Comparison of ENCODE assay signal across 10 cellular contexts in the genomic region with DNA sequence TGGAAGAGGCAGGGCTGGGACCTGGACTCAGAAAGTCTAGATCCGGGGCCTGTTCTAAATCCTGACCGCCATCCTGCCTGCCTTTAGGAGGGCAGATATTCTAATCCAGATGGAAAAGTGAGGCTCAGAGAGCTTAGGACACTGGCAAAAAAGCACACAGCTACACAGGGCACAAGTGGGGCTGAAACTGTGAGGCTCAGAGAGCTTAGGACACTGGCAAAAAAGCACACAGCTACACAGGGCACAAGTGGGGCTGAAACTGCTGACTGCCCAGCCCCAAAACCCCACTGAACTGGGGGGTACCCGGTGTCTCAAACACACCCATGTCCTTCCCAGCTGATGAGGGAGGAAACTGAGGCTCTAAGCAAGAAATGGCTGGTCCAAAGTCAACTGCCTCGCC. TPM values are rescaled to one million over a fixed set of nuclear protein-coding genes. Genes with fewer than 3 reads are reported as not detected.
A peak's percentile ranks its signal among the peaks of the same experiment; 100 is the strongest.
DNase-seq lines count a peak whose midpoint lies in the region; ATAC-seq, FAIRE-seq and TF ChIP-seq lines count a peak whose summit lies in the region.
"Had no signal": no experiment of that assay in that cellular context is flagged by ENCODE, and none has a peak within 500 bp of the region (broad histone marks: within the 10 kb centered on the region; RNA-seq: fewer than 3 reads in every experiment).

No MANE protein-coding gene starts in this region.

- no peak for ATAC-seq in natural killer cell

- TF ChIP-seq CTCF in 22Rv1 (IDR thresholded peaks at IDR 0.05) (no peak), colonic mucosa (IDR thresholded peaks at IDR 0.05) (no peak), natural killer cell (IDR thresholded peaks at IDR 0.05) (no peak)

- FAIRE-seq in urothelium cell line (lab: Jason Lieb, UNC) = no peak

- H3K27ac Mint-ChIP-seq in natural killer cell = no peak overlapping the region

- intact Hi-C loops in colonic mucosa (cut with DNase I) (no loop called here), natural killer cell (cut with micrococcal nuclease) (loop anchor here (5.0 kb wide), 1 partner anchor 388 kb away; the partner anchor contains the start of gene RPL13A)

- H3K27me3 ChIP-seq in HUES6 (ENCODE audit: control insufficient read depth, insufficient read depth, low read length) (no peaks in the 10 kb centered on the region), colonic mucosa (no peaks in the 10 kb centered on the region), mucosa of stomach (ENCODE audit: control insufficient read depth, insufficient read depth, low read length) (no peaks in the 10 kb centered on the region)

- H3K27ac ChIP-seq in 22Rv1 (peak overlapping the region; percentile 97), HUES6 (ENCODE audit: low read depth, low read length) (peak overlapping the region; percentile 89; the same call in 1 of the 2 replicates), colonic mucosa (no peak overlapping the region)

- H3K9ac ChIP-seq in HUES6 (ENCODE audit: low read length) = peak overlapping the region; percentile 91
- H3K9ac ChIP-seq in colonic mucosa (ENCODE audit: low read depth in 2 of 2, low read length in 2 of 2) = peak overlapping the region in 1 of 2 donors; percentile 99
- peak overlapping the region; percentile 91 for H3K9ac ChIP-seq in mucosa of stomach (ENCODE audit: low read length)

- no peak for DNase-seq in colonic mucosa
- no peak for DNase-seq in SIG-M5 (lab: John Stamatoyannopoulos, UW)
- DNase-seq in RKO (ENCODE audit: low spot score) = no peak
- DNase-seq in urothelium cell line (ENCODE audit: low spot score) = no peak
- no peak for DNase-seq in natural killer cell
- DNase-seq: activated CD4-positive, alpha-beta T cell treated with anti-CD3 and anti-CD28 coated beads, Interleukin-2, amount 50 U/mL, for 4 hours; dermis blood vessel endothelial cell had no signal

- peaks cover 22 to 33% of the 10 kb centered on the region in 2 donors for H3K4me1 Mint-ChIP-seq in natural killer cell

- H3K4me3 ChIP-seq in HUES6 (ENCODE audit: low read depth, low read length) (peak overlapping the region; percentile 76), colonic mucosa (peak overlapping the region; percentile 81), mucosa of stomach (ENCODE audit: low read length) (no peak overlapping the region)

- H3K36me3 Mint-ChIP-seq in natural killer cell = no peaks in the 10 kb centered on the region

- peaks cover 14% of the 10 kb centered on the region for H3K36me3 ChIP-seq in HUES6 (ENCODE audit: control insufficient read depth, insufficient read depth, low read length)
- no peaks in the 10 kb centered on the region for H3K36me3 ChIP-seq in colonic mucosa
- peaks cover 5% of the 10 kb centered on the region for H3K36me3 ChIP-seq in mucosa of stomach (ENCODE audit: control insufficient read depth, insufficient read depth, low read length)

- H3K9me3 Mint-ChIP-seq in natural killer cell = no peaks in the 10 kb centered on the region

- H3K4me1 ChIP-seq in HUES6 (ENCODE audit: control insufficient read depth, insufficient read depth, low read length) = peaks cover 17% of the 10 kb centered on the region
- H3K4me1 ChIP-seq in colonic mucosa = peaks cover 8% of the 10 kb centered on the region
- H3K4me1 ChIP-seq in mucosa of stomach (ENCODE audit: control insufficient read depth, insufficient read depth, low read length) = peaks cover 26% of the 10 kb centered on the region

- H3K4me3 Mint-ChIP-seq in natural killer cell = no peak overlapping the region

- H3K9me3 ChIP-seq in HUES6 (ENCODE audit: control insufficient read depth, insufficient read depth, low read depth, low read length) (no peaks in the 10 kb centered on the region), colonic mucosa (no peaks in the 10 kb centered on the region), mucosa of stomach (ENCODE audit: control insufficient read depth, low read length) (no peaks in the 10 kb centered on the region)

- no peaks in the 10 kb centered on the region for H3K27me3 Mint-ChIP-seq in natural killer cell (ENCODE audit: low read depth in 2 of 2)

RNA-seq across cellular contexts. Expression of gene AKT1S1, which starts 2.0 kb away (rescaled TPM):
- 10 to 100 TPM; 32.7 to 74.9 TPM for total RNA-seq in colonic mucosa
- 10 to 100 TPM; 12.8 to 17.8 (median 16.1) TPM for total RNA-seq in natural killer cell

RNA-seq across cellular contexts. Expression of gene TBC1D17, which starts 2.3 kb away (rescaled TPM):
- total RNA-seq in colonic mucosa = 10 to 100 TPM; 29.4 to 33.7 TPM
- 10 to 100 TPM; 45.8 to 59.7 (median 54.4) TPM for total RNA-seq in natural killer cell

RNA-seq across cellular contexts. Expression of gene PNKP, which starts 7.8 kb away (rescaled TPM):
- total RNA-seq in colonic mucosa = 100 to 1,000 TPM in 1 of 2 donors, 10 to 100 TPM in 1; 53.7 to 137 TPM
- total RNA-seq in natural killer cell = 100 to 1,000 TPM; 228 to 253 (median 243) TPM

RNA-seq across cellular contexts. Expression of gene IL4I1, which starts 21.5 kb away (rescaled TPM):
- total RNA-seq in colonic mucosa (1 to 10 TPM; 1.0 to 2.4 TPM), natural killer cell (1 to 10 TPM; 3.0 to 3.8 (median 3.4) TPM)

RNA-seq across cellular contexts. Expression of gene PTOV1, which starts 24.2 kb away (rescaled TPM):
- 100 to 1,000 TPM; 109 to 128 TPM for total RNA-seq in colonic mucosa
- 100 to 1,000 TPM; 116 to 132 (median 128) TPM for total RNA-seq in natural killer cell
